In the genomic region with DNA sequence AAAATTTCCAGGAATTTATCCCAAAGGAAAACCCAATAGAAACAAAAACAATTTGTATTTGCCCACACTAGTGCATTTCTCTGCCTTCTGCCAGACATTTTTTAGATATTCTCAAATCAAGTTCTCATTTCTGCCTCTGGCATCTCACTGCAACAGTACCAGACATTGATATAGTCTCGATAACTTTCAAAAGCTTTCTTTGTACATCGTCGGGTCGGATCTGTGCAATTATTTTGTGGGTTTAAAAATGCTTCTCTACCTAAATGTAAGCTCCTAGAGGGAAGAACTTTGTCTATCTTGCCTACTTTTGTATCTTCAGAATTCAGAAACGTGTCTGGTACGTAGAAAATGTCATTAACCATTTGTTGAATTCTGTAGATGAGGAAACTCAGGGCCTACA, we compare ENCODE assay signal across 23 cellular contexts.
"Had no signal": no experiment of that assay in that cellular context is flagged by ENCODE, and none has a peak within 500 bp of the region (broad histone marks: within the 10 kb centered on the region; RNA-seq: fewer than 3 reads in every experiment).

No MANE protein-coding gene starts in this region.

- DNase-seq: activated CD4-positive, alpha-beta memory T cell treated with anti-CD3 and anti-CD28 coated beads for 36 hours; activated CD4-positive, alpha-beta T cell treated with anti-CD3 and anti-CD28 coated beads, Interleukin-2, amount 10 ng/mL, durations not matched to agents 7 days and 5 days; activated CD4-positive, CD25-positive, alpha-beta regulatory T cell; activated CD8-positive, alpha-beta memory T cell treated with anti-CD3 and anti-CD28 coated beads for 24 hours; activated effector memory CD4-positive, alpha-beta T cell treated with anti-CD3 and anti-CD28 coated beads, Interleukin-2, amount 50 U/mL, for 16 hours; activated naive CD4-positive, alpha-beta T cell treated with Interleukin-2 at 50 U/mL for 16 hours; activated naive CD8-positive, alpha-beta T cell treated with anti-CD3 and anti-CD28 coated beads, Interleukin-2, amount 50 U/mL, for 24 hours; activated T-cell treated with anti-CD3 and anti-CD28 coated beads, Interleukin-2, amount 50 U/mL, for 4 hours; amygdala; IMR-90; KBM-7; NCI-H1092; NCI-H1417; NCI-H1930; NCI-H2171; NCI-H2227 treated with DMSO at 0.1 percent for 48 hours; NCI-H526; NCI-H82; OCI-M1; RPMI8226; SHP77; T-helper 17 cell; T-helper 9 cell had no signal
